1 cellular context compared by ENCODE assay signal in genomic region chr4:153233761-153234371, GRCh38.
TF ChIP-seq lines count a peak whose summit lies in the region.

No MANE protein-coding gene starts in this region.

TF ChIP-seq in HEK293, 187 proteins besides CTCF, POLR2A, EP300 and RAD21 (continued from another document):
- 0 out of 2 replicates have a peak, but pooled peaks have one; percentile 4 for TF ChIP-seq PRDM1 (tag by site-specific recombination; IDR thresholded peaks at IDR 0.05)
- no peak for TF ChIP-seq GLI2 (tag by site-specific recombination; IDR thresholded peaks at IDR 0.05; ENCODE audit: borderline replicate concordance, low read depth)
- TF ChIP-seq ZNF549 (tag by site-specific recombination; IDR thresholded peaks at IDR 0.05), result no peak
- TF ChIP-seq ZNF394 (tag by site-specific recombination; IDR thresholded peaks at IDR 0.05; ENCODE audit: borderline replicate concordance), result 0 out of 2 replicates have a peak, but pooled peaks have one; percentile 20
- no peak for TF ChIP-seq ZNF335 (tag by site-specific recombination; conservative IDR thresholded peaks at IDR 0.05)
- TF ChIP-seq ZNF529 (tag by site-specific recombination; IDR thresholded peaks at IDR 0.05; ENCODE audit: insufficient replicate concordance), result no peak
TF ChIP-seq in HEK293: peak in this region for 13.
